27 cellular contexts compared by ENCODE assay signal in genomic region chr16:30654856-30655255, GRCh38.
"Had no signal": no experiment of that assay in that cellular context is flagged by ENCODE, and none has a peak within 500 bp of the region (broad histone marks: within the 10 kb centered on the region; RNA-seq: fewer than 3 reads in every experiment).

No MANE protein-coding gene starts in this region.

- H3K27me3 ChIP-seq: body of pancreas, SJCRH30 had no signal

- H3K36me3 ChIP-seq: SJCRH30 had no signal

- ATAC-seq: activated CD4-positive, alpha-beta T cell treated with anti-CD3 and anti-CD28 coated beads for 36 hours; activated naive CD4-positive, alpha-beta T cell treated with anti-CD3 and anti-CD28 coated beads, Interleukin-2, amount 50 U/mL, for 72 hours; body of pancreas; Panc1 had no signal

- H3K9me3 Mint-ChIP-seq: activated CD4-positive, alpha-beta memory T cell treated with anti-CD3 and anti-CD28 coated beads, Interleukin-2, amount 10 ng/mL, durations not matched to agents 7 days and 5 days; activated naive CD4-positive, alpha-beta T cell treated with anti-CD3 and anti-CD28 coated beads, Interleukin-2, amount 50 U/mL, for 72 hours; IgD-negative memory B cell had no signal

- H3K27ac Mint-ChIP-seq: activated CD4-positive, alpha-beta memory T cell treated with anti-CD3 and anti-CD28 coated beads, Interleukin-2, amount 10 ng/mL, durations not matched to agents 7 days and 5 days; activated CD4-positive, alpha-beta T cell treated with anti-CD3 and anti-CD28 coated beads for 36 hours; IgD-negative memory B cell had no signal

- H3K27ac ChIP-seq: body of pancreas, KMS-11, SJCRH30, WERI-Rb-1 had no signal

- H3K4me3 Mint-ChIP-seq: activated CD4-positive, alpha-beta memory T cell treated with anti-CD3 and anti-CD28 coated beads, Interleukin-2, amount 10 ng/mL, durations not matched to agents 7 days and 5 days; activated CD4-positive, alpha-beta T cell treated with anti-CD3 and anti-CD28 coated beads for 36 hours had no signal

- H3K9ac ChIP-seq: KMS-11, SK-N-SH had no signal

- H3K4me1 ChIP-seq: SJCRH30 had no signal

- FAIRE-seq: bronchial epithelial cell had no signal

- H3K9me3 ChIP-seq: body of pancreas, SJCRH30, SK-N-SH had no signal

- H3K27me3 Mint-ChIP-seq: activated CD4-positive, alpha-beta memory T cell treated with anti-CD3 and anti-CD28 coated beads, Interleukin-2, amount 10 ng/mL, durations not matched to agents 7 days and 5 days; activated CD4-positive, alpha-beta T cell treated with anti-CD3 and anti-CD28 coated beads for 36 hours; IgD-negative memory B cell had no signal

- H3K4me2 ChIP-seq: KMS-11, SK-N-SH had no signal

- H3K4me3 ChIP-seq: body of pancreas, SJCRH30 had no signal

- DNase-seq: activated CD4-positive, alpha-beta memory T cell treated with anti-CD3 and anti-CD28 coated beads, Interleukin-2, amount 10 ng/mL, durations not matched to agents 7 days and 5 days; activated CD4-positive, alpha-beta T cell treated with anti-CD3 and anti-CD28 coated beads for 36 hours; activated CD4-positive, alpha-beta T cell treated with anti-CD3 and anti-CD28 coated beads, Interleukin-2, amount 50 U/mL, for 1 hour; activated CD8-positive, alpha-beta memory T cell treated with anti-CD3 and anti-CD28 coated beads, Interleukin-2, amount 50 U/mL, for 48 hours; activated effector memory CD4-positive, alpha-beta T cell treated with anti-CD3 and anti-CD28 coated beads, Interleukin-2, amount 50 U/mL, for 16 hours; activated naive CD4-positive, alpha-beta T cell treated with Interleukin-2 at 50 U/mL for 16 hours; aorta; body of pancreas; central memory CD4-positive, alpha-beta T cell; NCI-H1092; NCI-H1417; NCI-H1930; NCI-H2171 treated with DMSO at 0.1 percent for 48 hours; NCI-H226; NCI-H526; NCI-H82; Right ventricle myocardium superior; RPMI8226; SJCRH30; SK-N-SH; T-helper 1 cell; WERI-Rb-1 had no signal
